Comparison of ENCODE assay signal across 1 cellular context in the genomic region with DNA sequence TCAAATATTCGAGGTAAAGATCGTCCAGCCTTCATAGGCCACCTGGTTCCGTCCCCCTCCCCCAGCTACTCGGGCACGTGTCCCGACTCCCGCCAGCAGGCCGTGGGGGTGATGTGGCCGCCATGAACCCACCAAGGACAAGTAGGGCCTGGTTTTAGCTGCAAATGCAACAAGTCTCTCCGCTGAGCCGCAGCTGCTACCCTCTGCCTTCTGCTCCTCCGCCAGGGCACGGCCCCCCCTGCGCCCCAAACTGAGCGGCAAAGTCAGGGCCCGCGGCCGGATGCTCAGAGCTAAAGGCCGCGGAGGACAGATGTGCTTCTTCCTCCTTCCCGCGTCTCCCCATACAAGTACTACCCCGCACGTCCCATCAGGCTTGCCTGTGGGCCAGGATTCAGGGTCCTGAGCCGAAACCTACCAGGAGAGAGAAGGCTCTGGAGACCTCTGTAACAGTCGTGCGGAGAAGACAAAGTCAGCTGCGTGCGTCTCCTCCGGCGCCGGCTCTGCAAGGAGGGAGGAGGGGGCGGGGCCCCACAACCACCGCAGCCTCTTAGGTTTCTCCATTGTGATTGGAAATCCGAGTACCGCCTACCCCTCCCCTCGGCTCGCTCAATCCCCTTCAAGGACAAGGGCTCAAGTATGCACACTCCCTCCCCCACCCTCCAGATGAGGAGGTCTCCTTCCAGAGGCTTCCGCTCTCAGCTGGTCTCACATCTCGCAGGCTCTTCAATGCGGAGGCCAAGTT.
A peak's percentile ranks its signal among the peaks of the same experiment; 100 is the strongest.
TF ChIP-seq lines count a peak whose summit lies in the region.

Gene LDHB, minus strand, starts transcription at position 507 of the 742 bp plus-strand sequence. CDS start 3,171 bp downstream, outside the sequence.

TF ChIP-seq in K562, 482 proteins besides CTCF, POLR2A, EP300 and RAD21 (continued from another document and continues in another):
- TF ChIP-seq, protein P1, sequence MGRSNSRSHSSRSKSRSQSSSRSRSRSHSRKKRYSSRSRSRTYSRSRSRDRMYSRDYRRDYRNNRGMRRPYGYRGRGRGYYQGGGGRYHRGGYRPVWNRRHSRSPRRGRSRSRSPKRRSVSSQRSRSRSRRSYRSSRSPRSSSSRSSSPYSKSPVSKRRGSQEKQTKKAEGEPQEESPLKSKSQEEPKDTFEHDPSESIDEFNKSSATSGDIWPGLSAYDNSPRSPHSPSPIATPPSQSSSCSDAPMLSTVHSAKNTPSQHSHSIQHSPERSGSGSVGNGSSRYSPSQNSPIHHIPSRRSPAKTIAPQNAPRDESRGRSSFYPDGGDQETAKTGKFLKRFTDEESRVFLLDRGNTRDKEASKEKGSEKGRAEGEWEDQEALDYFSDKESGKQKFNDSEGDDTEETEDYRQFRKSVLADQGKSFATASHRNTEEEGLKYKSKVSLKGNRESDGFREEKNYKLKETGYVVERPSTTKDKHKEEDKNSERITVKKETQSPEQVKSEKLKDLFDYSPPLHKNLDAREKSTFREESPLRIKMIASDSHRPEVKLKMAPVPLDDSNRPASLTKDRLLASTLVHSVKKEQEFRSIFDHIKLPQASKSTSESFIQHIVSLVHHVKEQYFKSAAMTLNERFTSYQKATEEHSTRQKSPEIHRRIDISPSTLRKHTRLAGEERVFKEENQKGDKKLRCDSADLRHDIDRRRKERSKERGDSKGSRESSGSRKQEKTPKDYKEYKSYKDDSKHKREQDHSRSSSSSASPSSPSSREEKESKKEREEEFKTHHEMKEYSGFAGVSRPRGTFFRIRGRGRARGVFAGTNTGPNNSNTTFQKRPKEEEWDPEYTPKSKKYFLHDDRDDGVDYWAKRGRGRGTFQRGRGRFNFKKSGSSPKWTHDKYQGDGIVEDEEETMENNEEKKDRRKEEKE (IDR thresholded peaks at IDR 0.05; ENCODE audit: borderline replicate concordance in 1 of 2, control insufficient read depth in 1 of 2, low read depth in 2 of 2, low read length in 1 of 2), result 0 out of 4 replicates have a peak, but pooled peaks of 1 of the 2 experiments have one; percentile 29
- TF ChIP-seq PCBP2 (IDR thresholded peaks at IDR 0.05; ENCODE audit: low read depth, low read length, poor library complexity, severe bottlenecking) (no peak), KDM1A (IDR thresholded peaks at IDR 0.05) (peak in 1 of 2 experiments; percentile 28; a peak in 1 of 4 replicates), E2F8 (IDR thresholded peaks at IDR 0.05; ENCODE audit: low read depth, partially characterized antibody) (peak; percentile 85), ZNF140 (CRISPR knock-in tag; IDR thresholded peaks at IDR 0.05) (no peak), TAF1 (IDR thresholded peaks at IDR 0.05; ENCODE audit: control insufficient read depth, extremely low read depth, insufficient read depth, low read length, severe bottlenecking) (peak; percentile 77), CBX8 (IDR thresholded peaks at IDR 0.05; ENCODE audit: borderline replicate concordance, extremely low read depth, low read depth, low read length, poor library complexity, severe bottlenecking) (no peak), HCFC1 (IDR thresholded peaks at IDR 0.05; ENCODE audit: low read depth, low read length) (peak; percentile 40; the same call in 1 of the 2 replicates), ETV6 (IDR thresholded peaks at IDR 0.05; ENCODE audit: borderline replicate concordance in 1 of 2, low read depth in 2 of 2, low read length in 1 of 2) (no peak), ETV6 (CRISPR knock-in tag; IDR thresholded peaks at IDR 0.05; ENCODE audit: borderline replicate concordance) (no peak), MAZ (CRISPR knock-in tag; conservative IDR thresholded peaks at IDR 0.05 in 1 of 2, IDR thresholded peaks at IDR 0.05 in 1 of 2) (peak; percentile 70 to 78), ZNF274 (IDR thresholded peaks at IDR 0.05; ENCODE audit: borderline replicate concordance, low read depth, low read length) (no peak), EZH2 (IDR thresholded peaks at IDR 0.05; ENCODE audit: borderline replicate concordance, low read depth, low read length) (no peak), CBX3 (IDR thresholded peaks at IDR 0.05; ENCODE audit: borderline replicate concordance in 1 of 2, low read length in 2 of 2) (peak in 1 of 2 experiments; percentile 11; a peak in 1 of 3 replicates), ZNF282 (CRISPR knock-in tag; IDR thresholded peaks at IDR 0.05) (no peak), SPI1 (IDR thresholded peaks at IDR 0.05; ENCODE audit: borderline replicate concordance, low read depth, low read length) (0 out of 2 replicates have a peak, but pooled peaks have one; percentile 31), NFE2 (IDR thresholded peaks at IDR 0.05; ENCODE audit: low read depth) (no peak), RNF2 (IDR thresholded peaks at IDR 0.05) (peak; percentile 48; the same call in 1 of the 2 replicates), PML (IDR thresholded peaks at IDR 0.05; ENCODE audit: low read length) (peak; percentile 68; the same call in 1 of the 2 replicates), ZNF584 (CRISPR knock-in tag; IDR thresholded peaks at IDR 0.05; ENCODE audit: low read depth) (no peak), CHD1 (IDR thresholded peaks at IDR 0.05; ENCODE audit: low read length) (no peak), KAT8 (IDR thresholded peaks at IDR 0.05; ENCODE audit: low read depth) (no peak), ZSCAN32 (CRISPR knock-in tag; IDR thresholded peaks at IDR 0.05) (0 out of 2 replicates have a peak, but pooled peaks have one; percentile 24), PHB2 (IDR thresholded peaks at IDR 0.05; ENCODE audit: low read depth) (no peak), ZNF77 (CRISPR knock-in tag; IDR thresholded peaks at IDR 0.05) (no peak), EGR1 (conservative IDR thresholded peaks at IDR 0.05) (0 out of 2 replicates have a peak, but pooled peaks have one; percentile 11), POLR2G (IDR thresholded peaks at IDR 0.05; ENCODE audit: low read depth, low read length) (peak; percentile 88), VEZF1 (CRISPR knock-in tag; IDR thresholded peaks at IDR 0.05) (peak; percentile 80), PHF8 (IDR thresholded peaks at IDR 0.05; ENCODE audit: borderline replicate concordance, low read length) (peak; percentile 77; the same call in 1 of the 2 replicates), HDAC2 (IDR thresholded peaks at IDR 0.05) (peak; percentile 21; the same call in 1 of the 2 replicates), RUNX1 (IDR thresholded peaks at IDR 0.05; ENCODE audit: low read depth) (no peak), ZNF589 (CRISPR knock-in tag; IDR thresholded peaks at IDR 0.05; ENCODE audit: low read depth) (no peak), BHLHE40 (IDR thresholded peaks at IDR 0.05; ENCODE audit: low read length) (peak; percentile 75; the same call in 1 of the 2 replicates), HNRNPLL (IDR thresholded peaks at IDR 0.05; ENCODE audit: low read depth, low read length, poor library complexity, severe bottlenecking) (peak; percentile 86), RBM22 (IDR thresholded peaks at IDR 0.05; ENCODE audit: low read depth, low read length, poor library complexity, severe bottlenecking) (peak; percentile 19)
- TF ChIP-seq, protein P2, sequence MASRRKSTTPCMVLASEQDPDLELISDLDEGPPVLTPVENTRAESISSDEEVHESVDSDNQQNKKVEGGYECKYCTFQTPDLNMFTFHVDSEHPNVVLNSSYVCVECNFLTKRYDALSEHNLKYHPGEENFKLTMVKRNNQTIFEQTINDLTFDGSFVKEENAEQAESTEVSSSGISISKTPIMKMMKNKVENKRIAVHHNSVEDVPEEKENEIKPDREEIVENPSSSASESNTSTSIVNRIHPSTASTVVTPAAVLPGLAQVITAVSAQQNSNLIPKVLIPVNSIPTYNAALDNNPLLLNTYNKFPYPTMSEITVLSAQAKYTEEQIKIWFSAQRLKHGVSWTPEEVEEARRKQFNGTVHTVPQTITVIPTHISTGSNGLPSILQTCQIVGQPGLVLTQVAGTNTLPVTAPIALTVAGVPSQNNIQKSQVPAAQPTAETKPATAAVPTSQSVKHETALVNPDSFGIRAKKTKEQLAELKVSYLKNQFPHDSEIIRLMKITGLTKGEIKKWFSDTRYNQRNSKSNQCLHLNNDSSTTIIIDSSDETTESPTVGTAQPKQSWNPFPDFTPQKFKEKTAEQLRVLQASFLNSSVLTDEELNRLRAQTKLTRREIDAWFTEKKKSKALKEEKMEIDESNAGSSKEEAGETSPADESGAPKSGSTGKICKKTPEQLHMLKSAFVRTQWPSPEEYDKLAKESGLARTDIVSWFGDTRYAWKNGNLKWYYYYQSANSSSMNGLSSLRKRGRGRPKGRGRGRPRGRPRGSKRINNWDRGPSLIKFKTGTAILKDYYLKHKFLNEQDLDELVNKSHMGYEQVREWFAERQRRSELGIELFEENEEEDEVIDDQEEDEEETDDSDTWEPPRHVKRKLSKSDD (conservative IDR thresholded peaks at IDR 0.05; ENCODE audit: low read length), result no peak
- TF ChIP-seq, protein P3, sequence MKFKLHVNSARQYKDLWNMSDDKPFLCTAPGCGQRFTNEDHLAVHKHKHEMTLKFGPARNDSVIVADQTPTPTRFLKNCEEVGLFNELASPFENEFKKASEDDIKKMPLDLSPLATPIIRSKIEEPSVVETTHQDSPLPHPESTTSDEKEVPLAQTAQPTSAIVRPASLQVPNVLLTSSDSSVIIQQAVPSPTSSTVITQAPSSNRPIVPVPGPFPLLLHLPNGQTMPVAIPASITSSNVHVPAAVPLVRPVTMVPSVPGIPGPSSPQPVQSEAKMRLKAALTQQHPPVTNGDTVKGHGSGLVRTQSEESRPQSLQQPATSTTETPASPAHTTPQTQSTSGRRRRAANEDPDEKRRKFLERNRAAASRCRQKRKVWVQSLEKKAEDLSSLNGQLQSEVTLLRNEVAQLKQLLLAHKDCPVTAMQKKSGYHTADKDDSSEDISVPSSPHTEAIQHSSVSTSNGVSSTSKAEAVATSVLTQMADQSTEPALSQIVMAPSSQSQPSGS (CRISPR knock-in tag; IDR thresholded peaks at IDR 0.05), result no peak
- TF ChIP-seq, protein P4, sequence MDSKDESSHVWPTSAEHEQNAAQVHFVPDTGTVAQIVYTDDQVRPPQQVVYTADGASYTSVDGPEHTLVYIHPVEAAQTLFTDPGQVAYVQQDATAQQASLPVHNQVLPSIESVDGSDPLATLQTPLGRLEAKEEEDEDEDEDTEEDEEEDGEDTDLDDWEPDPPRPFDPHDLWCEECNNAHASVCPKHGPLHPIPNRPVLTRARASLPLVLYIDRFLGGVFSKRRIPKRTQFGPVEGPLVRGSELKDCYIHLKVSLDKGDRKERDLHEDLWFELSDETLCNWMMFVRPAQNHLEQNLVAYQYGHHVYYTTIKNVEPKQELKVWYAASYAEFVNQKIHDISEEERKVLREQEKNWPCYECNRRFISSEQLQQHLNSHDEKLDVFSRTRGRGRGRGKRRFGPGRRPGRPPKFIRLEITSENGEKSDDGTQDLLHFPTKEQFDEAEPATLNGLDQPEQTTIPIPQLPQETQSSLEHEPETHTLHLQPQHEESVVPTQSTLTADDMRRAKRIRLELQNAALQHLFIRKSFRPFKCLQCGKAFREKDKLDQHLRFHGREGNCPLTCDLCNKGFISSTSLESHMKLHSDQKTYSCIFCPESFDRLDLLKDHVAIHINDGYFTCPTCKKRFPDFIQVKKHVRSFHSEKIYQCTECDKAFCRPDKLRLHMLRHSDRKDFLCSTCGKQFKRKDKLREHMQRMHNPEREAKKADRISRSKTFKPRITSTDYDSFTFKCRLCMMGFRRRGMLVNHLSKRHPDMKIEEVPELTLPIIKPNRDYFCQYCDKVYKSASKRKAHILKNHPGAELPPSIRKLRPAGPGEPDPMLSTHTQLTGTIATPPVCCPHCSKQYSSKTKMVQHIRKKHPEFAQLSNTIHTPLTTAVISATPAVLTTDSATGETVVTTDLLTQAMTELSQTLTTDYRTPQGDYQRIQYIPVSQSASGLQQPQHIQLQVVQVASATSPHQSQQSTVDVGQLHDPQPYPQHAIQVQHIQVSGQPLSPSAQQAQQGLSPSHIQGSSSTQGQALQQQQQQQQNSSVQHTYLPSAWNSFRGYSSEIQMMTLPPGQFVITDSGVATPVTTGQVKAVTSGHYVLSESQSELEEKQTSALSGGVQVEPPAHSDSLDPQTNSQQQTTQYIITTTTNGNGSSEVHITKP (IDR thresholded peaks at IDR 0.05; ENCODE audit: partially characterized antibody), result peak; percentile 44
- TF ChIP-seq, protein P5, sequence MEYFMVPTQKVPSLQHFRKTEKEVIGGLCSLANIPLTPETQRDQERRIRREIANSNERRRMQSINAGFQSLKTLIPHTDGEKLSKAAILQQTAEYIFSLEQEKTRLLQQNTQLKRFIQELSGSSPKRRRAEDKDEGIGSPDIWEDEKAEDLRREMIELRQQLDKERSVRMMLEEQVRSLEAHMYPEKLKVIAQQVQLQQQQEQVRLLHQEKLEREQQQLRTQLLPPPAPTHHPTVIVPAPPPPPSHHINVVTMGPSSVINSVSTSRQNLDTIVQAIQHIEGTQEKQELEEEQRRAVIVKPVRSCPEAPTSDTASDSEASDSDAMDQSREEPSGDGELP (CRISPR knock-in tag; IDR thresholded peaks at IDR 0.05; ENCODE audit: borderline replicate concordance), result peak; percentile 88
